20 cellular contexts compared by ENCODE assay signal in genomic region chr7:128774921-128775320, GRCh38. TPM values are rescaled to one million over a fixed set of nuclear protein-coding genes. Genes with fewer than 3 reads are reported as not detected.
A peak's percentile ranks its signal among the peaks of the same experiment; 100 is the strongest.
DNase-seq lines count a peak whose midpoint lies in the region; ATAC-seq, FAIRE-seq and TF ChIP-seq lines count a peak whose summit lies in the region.
"Had no signal": no experiment of that assay in that cellular context is flagged by ENCODE, and none has a peak within 500 bp of the region (broad histone marks: within the 10 kb centered on the region; RNA-seq: fewer than 3 reads in every experiment).

No MANE protein-coding gene starts in this region.

- TF ChIP-seq RAD21 in HepG2 (CRISPR knock-in tag; IDR thresholded peaks at IDR 0.05), result no peak

- no TSS peak for BruUV-seq in HepG2 (replicated peaks; lab: Mats Ljungman, UMichigan)

- TF ChIP-seq EP300 in HepG2 (IDR thresholded peaks at IDR 0.05; ENCODE audit: low read depth in 2 of 2, low read length in 2 of 2) (no peak), HepG2 (CRISPR knock-in tag; IDR thresholded peaks at IDR 0.05; ENCODE audit: borderline replicate concordance) (no peak)

- H3K9ac ChIP-seq in HepG2 (ENCODE audit: insufficient read depth, low read depth, low read length), result no peak overlapping the region

- no peak for TF ChIP-seq CTCF in cardiac muscle cell (IDR thresholded peaks at IDR 0.05; ENCODE audit: low read depth, low read length)
- no peak for TF ChIP-seq CTCF in RWPE2 (IDR thresholded peaks at IDR 0.05; ENCODE audit: poor library complexity, severe bottlenecking)
- TF ChIP-seq CTCF in HepG2 (CRISPR knock-in tag; IDR thresholded peaks at IDR 0.05), result no peak

- no peaks in the 10 kb centered on the region for H3K9me3 ChIP-seq in cardiac muscle cell (ENCODE audit: low read depth)
- no peaks in the 10 kb centered on the region for H3K9me3 ChIP-seq in RWPE2 (ENCODE audit: severe bottlenecking)
- H3K9me3 ChIP-seq in HepG2 (ENCODE audit: low read length), result no peaks in the 10 kb centered on the region

- no peaks in the 10 kb centered on the region for H4K20me1 ChIP-seq in HepG2 (ENCODE audit: insufficient read depth, low read length)

- no peak overlapping the region for H3K4me3 ChIP-seq in cardiac muscle cell
- no peak overlapping the region for H3K4me3 ChIP-seq in RWPE2 (ENCODE audit: severe bottlenecking)
- no peak overlapping the region for H3K4me3 ChIP-seq in HepG2 (replicated peaks in 1 of 3; ENCODE audit: insufficient read depth in 1 of 3, low read depth in 2 of 3, low read length in 3 of 3)

- H3K27ac ChIP-seq in cardiac muscle cell, result peak overlapping the region; percentile 30
- no peak overlapping the region for H3K27ac ChIP-seq in RWPE2 (ENCODE audit: poor library complexity, severe bottlenecking)
- H3K27ac ChIP-seq in HepG2 (ENCODE audit: extremely low read length, insufficient read depth, low read length), result no peak overlapping the region

- intact Hi-C loops in Right ventricle myocardium superior (cut with DNase I), result no loop called here
- intact Hi-C loops in HepG2 (cut with micrococcal nuclease; ENCODE audit: unreplicated experiment), result no loop called here

- CTCF ChIA-PET in HepG2 (lab: Yijun Ruan, JAX; ENCODE audit: low intra/inter-chr PET ratio, low total read pairs), result no interaction called here

- H3K4me1 ChIP-seq in cardiac muscle cell (ENCODE audit: low read depth), result no peaks in the 10 kb centered on the region
- no peaks in the 10 kb centered on the region for H3K4me1 ChIP-seq in RWPE2 (ENCODE audit: insufficient read depth, poor library complexity, severe bottlenecking)
- H3K4me1 ChIP-seq in HepG2 (ENCODE audit: insufficient read depth, low read length), result peaks cover 35% of the 10 kb centered on the region

- POLR2A ChIA-PET in HepG2 (lab: Yijun Ruan, JAX), result interaction anchor here (0.5 to 0.9 kb wide), 2 partner anchors 36 to 168 kb away, joined by 3 to 4 read pairs; partner anchors contain the start of gene CALU

- in situ Hi-C loops in HepG2 (cut with HindIII; ENCODE audit: extremely low pct_ligation_motif_present, low pct_unique_long_range_greater_than_20kb), result no loop called here

- ATAC-seq in Right ventricle myocardium superior (ENCODE audit: poor library complexity), result no peak
- ATAC-seq in RWPE2 (ENCODE audit: low read depth), result peak; percentile 35; the same call in 2 of the 3 replicates
- ATAC-seq in HepG2, result peak; percentile 38
- no peak for ATAC-seq in HG02884 (IDR thresholded peaks at IDR 0.05; ENCODE audit: unreplicated experiment)

- no peak overlapping the region for H2AFZ ChIP-seq in HepG2 (ENCODE audit: low read length)

- H3K36me3 ChIP-seq in cardiac muscle cell, result peaks cover 16% of the 10 kb centered on the region
- H3K36me3 ChIP-seq in RWPE2 (ENCODE audit: low read depth), result peaks cover 18% of the 10 kb centered on the region
- peaks cover 2 to 10% of the 10 kb centered on the region in 2 experiments; a peak in 4 of 5 replicates for H3K36me3 ChIP-seq in HepG2 (replicated peaks in 1 of 2; ENCODE audit: control insufficient read depth in 1 of 2, insufficient read depth in 2 of 2, low read length in 2 of 2)

- DNase-seq in cardiac muscle cell (ENCODE audit: low read depth in 1 of 2, low spot score in 1 of 2), result no peak
- DNase-seq in Right ventricle myocardium superior, result no peak
- DNase-seq in RWPE2 (ENCODE audit: low spot score), result no peak
- no peak for DNase-seq in HepG2 (ENCODE audit: low spot score)
- no peak for DNase-seq in GM19240 (ENCODE audit: insufficient read length, low spot score)
- DNase-seq in occipital lobe (lab: John Stamatoyannopoulos, UW), result no peak
- DNase-seq: CD4-positive, alpha-beta T cell; DMS53; H9; NCI-H1417; NCI-H187; NCI-H2107; NCI-H510A; NCI-H748 treated with DMSO at 0.1 percent for 48 hours; RPMI8226 had no signal

- 91% methylated on average over 7 of the region's 7 CpGs for WGBS in HepG2 (ENCODE audit: low lambda C conversion rate)

- no peak overlapping the region for H3K4me2 ChIP-seq in HepG2 (ENCODE audit: low read depth, low read length)

- TF ChIP-seq POLR2A in HepG2 (IDR thresholded peaks at IDR 0.05; ENCODE audit: insufficient read depth in 1 of 2, low read depth in 2 of 2, low read length in 2 of 2), result no peak

- FAIRE-seq in HepG2 (lab: Jason Lieb, UNC), result no peak
- FAIRE-seq: A204.1 had no signal

- no peaks in the 10 kb centered on the region for H3K27me3 ChIP-seq in cardiac muscle cell
- H3K27me3 ChIP-seq in RWPE2 (ENCODE audit: insufficient read depth, poor library complexity, severe bottlenecking), result no peaks in the 10 kb centered on the region
- H3K27me3 ChIP-seq in HepG2 (ENCODE audit: control insufficient read depth in 1 of 2, insufficient read depth in 2 of 2, low read length in 2 of 2), result no peaks in the 10 kb centered on the region

- no peaks in the 10 kb centered on the region for H3K79me2 ChIP-seq in HepG2 (ENCODE audit: insufficient read depth, low read length)

RNA-seq across cellular contexts. Expression of gene OPN1SW, which starts 0.7 kb away (rescaled TPM):
- total RNA-seq in cardiac muscle cell, result not detected in 2 replicates
- polyA plus RNA-seq in cardiac muscle cell, result 0.74 and 2.1 TPM in 2 replicates
- not detected for total RNA-seq in Right ventricle myocardium superior
- total RNA-seq in HepG2 (2016; rRNA removed; fragmentation: Illumina TruSeq; extraction: Trizol), result not detected in 2 replicates
- total RNA-seq in HepG2 (2016; cell fraction: cytosol; rRNA removed; fragmentation: Illumina TruSeq; extraction: Trizol; ENCODE audit: low read depth), result not detected in 2 replicates
- total RNA-seq in HepG2 (2016; cell fraction: insoluble cytoplasmic fraction; rRNA removed; fragmentation: Illumina TruSeq; extraction: Trizol), result not detected in 2 replicates
- total RNA-seq in HepG2 (2016; cell fraction: membrane; rRNA removed; fragmentation: Illumina TruSeq; extraction: Trizol), result not detected in 2 replicates
- total RNA-seq in HepG2 (2016; cell fraction: nucleus; rRNA removed; fragmentation: Illumina TruSeq; extraction: Trizol), result not detected in 2 replicates
- not detected in 2 replicates for polyA plus RNA-seq in HepG2 (2011; rRNA removed)
- polyA plus RNA-seq in HepG2 (2011; cell fraction: cytosol; rRNA removed), result not detected in 2 replicates
- not detected in 2 replicates for polyA plus RNA-seq in HepG2 (2011; cell fraction: nucleus; rRNA removed)
- 0.20 TPM in 1 of 2 replicates, not detected in the other for polyA plus RNA-seq in HepG2 (2012)
- not detected in 2 replicates for polyA plus RNA-seq in HepG2 (2016; cell fraction: cytosol; fragmentation: Illumina TruSeq; extraction: Trizol; ENCODE audit: low read depth)
- not detected in 2 replicates for polyA plus RNA-seq in HepG2 (2016; cell fraction: insoluble cytoplasmic fraction; fragmentation: Illumina TruSeq; extraction: Trizol; ENCODE audit: low read depth)
- not detected in 2 replicates for polyA plus RNA-seq in HepG2 (2016; cell fraction: membrane; fragmentation: Illumina TruSeq; extraction: Trizol; ENCODE audit: low read depth)
- polyA plus RNA-seq in HepG2 (2016; cell fraction: nucleus; fragmentation: Illumina TruSeq; extraction: Trizol; ENCODE audit: insufficient read depth, low read depth), result not detected in 2 replicates
- not detected in 2 replicates for polyA minus RNA-seq in HepG2 (2011; rRNA and poly(A)+ RNA removed; ENCODE audit: low replicate concordance)
- polyA minus RNA-seq in HepG2 (2011; cell fraction: cytosol; rRNA and poly(A)+ RNA removed), result not detected in 2 replicates
- not detected in 2 replicates for polyA minus RNA-seq in HepG2 (2011; cell fraction: nucleus; rRNA and poly(A)+ RNA removed)
- total RNA-seq in occipital lobe, result not detected
- total RNA-seq: CD4-positive, alpha-beta T cell; H9; M059J; OCI-LY7 had no signal
- polyA plus RNA-seq: BJ had no signal

RNA-seq across cellular contexts. Expression of gene CCDC136, which starts 16.8 kb away (rescaled TPM):
- total RNA-seq in cardiac muscle cell (12.6 and 26.4 TPM in 2 replicates), Right ventricle myocardium superior (5.2 TPM), HepG2 (2016; rRNA removed; fragmentation: Illumina TruSeq; extraction: Trizol) (0.04 TPM in 1 of 2 replicates, not detected in the other), occipital lobe (44.1 TPM)
- polyA plus RNA-seq in cardiac muscle cell (10.7 and 14.9 TPM in 2 replicates), HepG2 (2011; rRNA removed) (0.38 and 0.47 TPM in 2 replicates)
- total RNA-seq in HepG2 (2016; cell fraction: cytosol; rRNA removed; fragmentation: Illumina TruSeq; extraction: Trizol; ENCODE audit: low read depth), result not detected in 2 replicates
- total RNA-seq in HepG2 (2016; cell fraction: insoluble cytoplasmic fraction; rRNA removed; fragmentation: Illumina TruSeq; extraction: Trizol), result not detected in 2 replicates
- not detected in 2 replicates for total RNA-seq in HepG2 (2016; cell fraction: membrane; rRNA removed; fragmentation: Illumina TruSeq; extraction: Trizol)
- total RNA-seq in HepG2 (2016; cell fraction: nucleus; rRNA removed; fragmentation: Illumina TruSeq; extraction: Trizol), result not detected in 2 replicates
- polyA plus RNA-seq in HepG2 (2011; cell fraction: cytosol; rRNA removed), result 0.03 TPM in 1 of 2 replicates, not detected in the other
- 0.21 and 0.35 TPM in 2 replicates for polyA plus RNA-seq in HepG2 (2011; cell fraction: nucleus; rRNA removed)
- polyA plus RNA-seq in HepG2 (2012), result 0.16 and 0.23 TPM in 2 replicates
- polyA plus RNA-seq in HepG2 (2016; cell fraction: cytosol; fragmentation: Illumina TruSeq; extraction: Trizol; ENCODE audit: low read depth), result not detected in 2 replicates
- polyA plus RNA-seq in HepG2 (2016; cell fraction: insoluble cytoplasmic fraction; fragmentation: Illumina TruSeq; extraction: Trizol; ENCODE audit: low read depth), result not detected in 2 replicates
- not detected in 2 replicates for polyA plus RNA-seq in HepG2 (2016; cell fraction: membrane; fragmentation: Illumina TruSeq; extraction: Trizol; ENCODE audit: low read depth)
- not detected in 2 replicates for polyA plus RNA-seq in HepG2 (2016; cell fraction: nucleus; fragmentation: Illumina TruSeq; extraction: Trizol; ENCODE audit: insufficient read depth, low read depth)
- polyA minus RNA-seq in HepG2 (2011; rRNA and poly(A)+ RNA removed; ENCODE audit: low replicate concordance), result 0.54 and 0.84 TPM in 2 replicates
- polyA minus RNA-seq in HepG2 (2011; cell fraction: cytosol; rRNA and poly(A)+ RNA removed), result not detected in 2 replicates
- polyA minus RNA-seq in HepG2 (2011; cell fraction: nucleus; rRNA and poly(A)+ RNA removed), result 1.2 TPM in 1 of 2 replicates, not detected in the other

RNA-seq across cellular contexts. Expression of gene CALU, which starts 35.8 kb away (rescaled TPM):
- total RNA-seq in cardiac muscle cell (190 and 231 TPM in 2 replicates), Right ventricle myocardium superior (165 TPM), HepG2 (2016; rRNA removed; fragmentation: Illumina TruSeq; extraction: Trizol) (142 and 252 TPM in 2 replicates), occipital lobe (47.1 TPM)
- polyA plus RNA-seq in cardiac muscle cell (305 and 306 TPM in 2 replicates), HepG2 (2011; rRNA removed) (136 and 198 TPM in 2 replicates)
- total RNA-seq in HepG2 (2016; cell fraction: cytosol; rRNA removed; fragmentation: Illumina TruSeq; extraction: Trizol; ENCODE audit: low read depth), result 15.1 and 15.2 TPM in 2 replicates
- total RNA-seq in HepG2 (2016; cell fraction: insoluble cytoplasmic fraction; rRNA removed; fragmentation: Illumina TruSeq; extraction: Trizol), result 133 and 260 TPM in 2 replicates
- total RNA-seq in HepG2 (2016; cell fraction: membrane; rRNA removed; fragmentation: Illumina TruSeq; extraction: Trizol), result 44.5 and 53.3 TPM in 2 replicates
- 214 and 252 TPM in 2 replicates for total RNA-seq in HepG2 (2016; cell fraction: nucleus; rRNA removed; fragmentation: Illumina TruSeq; extraction: Trizol)
- polyA plus RNA-seq in HepG2 (2011; cell fraction: cytosol; rRNA removed), result 96.7 and 147 TPM in 2 replicates
- 33.4 and 42.7 TPM in 2 replicates for polyA plus RNA-seq in HepG2 (2011; cell fraction: nucleus; rRNA removed)
- polyA plus RNA-seq in HepG2 (2012), result 236 and 237 TPM in 2 replicates
- 12.0 and 12.8 TPM in 2 replicates for polyA plus RNA-seq in HepG2 (2016; cell fraction: cytosol; fragmentation: Illumina TruSeq; extraction: Trizol; ENCODE audit: low read depth)
- 135 and 140 TPM in 2 replicates for polyA plus RNA-seq in HepG2 (2016; cell fraction: insoluble cytoplasmic fraction; fragmentation: Illumina TruSeq; extraction: Trizol; ENCODE audit: low read depth)
- polyA plus RNA-seq in HepG2 (2016; cell fraction: membrane; fragmentation: Illumina TruSeq; extraction: Trizol; ENCODE audit: low read depth), result 30.9 and 36.3 TPM in 2 replicates
- polyA plus RNA-seq in HepG2 (2016; cell fraction: nucleus; fragmentation: Illumina TruSeq; extraction: Trizol; ENCODE audit: insufficient read depth, low read depth), result 282 and 283 TPM in 2 replicates
- 58.1 and 85.7 TPM in 2 replicates for polyA minus RNA-seq in HepG2 (2011; rRNA and poly(A)+ RNA removed; ENCODE audit: low replicate concordance)
- 156 and 168 TPM in 2 replicates for polyA minus RNA-seq in HepG2 (2011; cell fraction: cytosol; rRNA and poly(A)+ RNA removed)
- polyA minus RNA-seq in HepG2 (2011; cell fraction: nucleus; rRNA and poly(A)+ RNA removed), result 92.3 and 101 TPM in 2 replicates

RNA-seq across cellular contexts. Expression of gene FLNC, which starts 55.3 kb away (rescaled TPM):
- total RNA-seq in cardiac muscle cell, result 500 and 516 TPM in 2 replicates
- 194 and 196 TPM in 2 replicates for polyA plus RNA-seq in cardiac muscle cell
- 601 TPM for total RNA-seq in Right ventricle myocardium superior
- 0.01 and 0.02 TPM in 2 replicates for total RNA-seq in HepG2 (2016; rRNA removed; fragmentation: Illumina TruSeq; extraction: Trizol)
- not detected in 2 replicates for total RNA-seq in HepG2 (2016; cell fraction: cytosol; rRNA removed; fragmentation: Illumina TruSeq; extraction: Trizol; ENCODE audit: low read depth)
- total RNA-seq in HepG2 (2016; cell fraction: insoluble cytoplasmic fraction; rRNA removed; fragmentation: Illumina TruSeq; extraction: Trizol), result under 0.01 TPM in 1 of 2 replicates, not detected in the other
- not detected in 2 replicates for total RNA-seq in HepG2 (2016; cell fraction: membrane; rRNA removed; fragmentation: Illumina TruSeq; extraction: Trizol)
- total RNA-seq in HepG2 (2016; cell fraction: nucleus; rRNA removed; fragmentation: Illumina TruSeq; extraction: Trizol), result 0.06 TPM in 1 of 2 replicates, not detected in the other
- 0.01 TPM in 1 of 2 replicates, not detected in the other for polyA plus RNA-seq in HepG2 (2011; rRNA removed)
- polyA plus RNA-seq in HepG2 (2011; cell fraction: cytosol; rRNA removed), result 0.01 TPM in 2 replicates
- polyA plus RNA-seq in HepG2 (2011; cell fraction: nucleus; rRNA removed), result 0.02 and 0.05 TPM in 2 replicates
- polyA plus RNA-seq in HepG2 (2012), result 0.01 TPM in 1 of 2 replicates, not detected in the other
- not detected in 2 replicates for polyA plus RNA-seq in HepG2 (2016; cell fraction: cytosol; fragmentation: Illumina TruSeq; extraction: Trizol; ENCODE audit: low read depth)
- not detected in 2 replicates for polyA plus RNA-seq in HepG2 (2016; cell fraction: insoluble cytoplasmic fraction; fragmentation: Illumina TruSeq; extraction: Trizol; ENCODE audit: low read depth)
- not detected in 2 replicates for polyA plus RNA-seq in HepG2 (2016; cell fraction: membrane; fragmentation: Illumina TruSeq; extraction: Trizol; ENCODE audit: low read depth)
- not detected in 2 replicates for polyA plus RNA-seq in HepG2 (2016; cell fraction: nucleus; fragmentation: Illumina TruSeq; extraction: Trizol; ENCODE audit: insufficient read depth, low read depth)
- 0.16 and 0.19 TPM in 2 replicates for polyA minus RNA-seq in HepG2 (2011; rRNA and poly(A)+ RNA removed; ENCODE audit: low replicate concordance)
- 0.09 and 0.10 TPM in 2 replicates for polyA minus RNA-seq in HepG2 (2011; cell fraction: cytosol; rRNA and poly(A)+ RNA removed)
- under 0.01 TPM in 1 of 2 replicates, not detected in the other for polyA minus RNA-seq in HepG2 (2011; cell fraction: nucleus; rRNA and poly(A)+ RNA removed)
- total RNA-seq in occipital lobe, result 3.6 TPM

Comparison
In these comparisons a context has a peak if more than half of its experiments do, and no peak if none do; other contexts are left out.
1. ATAC-seq: peak in RWPE2 (single experiment) and HepG2 (single experiment); none in Right ventricle myocardium superior (single experiment) and HG02884 (single experiment).